ENCODE assay signal across 4 cellular contexts in genomic region chr1:234791615-234792014, GRCh38.
DNase-seq lines count a peak whose midpoint lies in the region; ATAC-seq, FAIRE-seq and TF ChIP-seq lines count a peak whose summit lies in the region.
"Not testable (repeated sequence)": the region's sequence is repeated elsewhere in the genome, so short reads cannot be mapped to it uniquely, and the experiment has no call there.

No MANE protein-coding gene starts in this region.

- BruUV-seq in PC-3 (replicated peaks; lab: Mats Ljungman, UMichigan), result not testable (repeated sequence)

- not testable (repeated sequence) for FAIRE-seq in pancreas (lab: Jason Lieb, UNC)

- not testable (repeated sequence) for H2AFZ ChIP-seq in PC-3 (ENCODE audit: low read length)

- not testable (repeated sequence) for H3K4me2 ChIP-seq in PC-3 (ENCODE audit: low read length)

- H3K9me2 ChIP-seq in PC-3 (replicated peaks; ENCODE audit: low read length), result not testable (repeated sequence)

- not testable (repeated sequence) for H3K4me3 ChIP-seq in PC-3 (ENCODE audit: low read length); mucosa of descending colon; pancreas

- CTCF ChIA-PET in PC-3 (lab: Charles Lee), result not testable (repeated sequence)

- no CpG with 5 or more reads among the region's 3 CpGs for WGBS in pancreas, 2 donors

- intact Hi-C loops in PC-3 (cut with micrococcal nuclease); left colon (cut with DNase I, micrococcal nuclease); mucosa of descending colon (cut with DNase I, micrococcal nuclease); pancreas (cut with DNase I): not testable (repeated sequence)

- not testable (repeated sequence) for TF ChIP-seq CTCF in PC-3 (conservative IDR thresholded peaks at IDR 0.05; ENCODE audit: low read depth, low read length); mucosa of descending colon (IDR thresholded peaks at IDR 0.05); pancreas (IDR thresholded peaks at IDR 0.05)

- not testable (repeated sequence) for H3K9ac ChIP-seq in PC-3 (ENCODE audit: low read length)

- not testable (repeated sequence) for H4K20me1 ChIP-seq in PC-3 (ENCODE audit: low read length)

- H3K27me3 ChIP-seq in PC-3 (ENCODE audit: low read length); pancreas: not testable (repeated sequence)

- not testable (repeated sequence) for H3F3A ChIP-seq in PC-3 (ENCODE audit: low read length, unreplicated experiment)

- DNase-seq in PC-3, left colon, mucosa of descending colon, pancreas: not testable (repeated sequence)

- POLR2A ChIA-PET in PC-3 (lab: Charles Lee; ENCODE audit: unreplicated experiment), result not testable (repeated sequence)

- ATAC-seq in PC-3, result peak; percentile 56
- peak; percentile 51 for ATAC-seq in left colon
- peak; percentile 55 for ATAC-seq in mucosa of descending colon
- ATAC-seq in pancreas, result peak in 3 of 4 donors; percentile 40 to 57 (median 47)

- not testable (repeated sequence) for H3K4me1 ChIP-seq in PC-3 (ENCODE audit: insufficient read depth, low read length); mucosa of descending colon (ENCODE audit: low read depth); pancreas

- H3K27ac ChIP-seq in PC-3 (ENCODE audit: low read length); pancreas: not testable (repeated sequence)

- H3K36me3 ChIP-seq in PC-3 (ENCODE audit: low read depth, low read length); mucosa of descending colon (ENCODE audit: low read depth); pancreas: not testable (repeated sequence)

- not testable (repeated sequence) for H3K9me3 ChIP-seq in PC-3 (ENCODE audit: low read length); mucosa of descending colon; pancreas

- not testable (repeated sequence) for H3K79me2 ChIP-seq in PC-3 (ENCODE audit: low read length)
